Comparison of ENCODE assay signal across 11 cellular contexts in genomic region chr18:55351980-55352714, GRCh38.
DNase-seq lines count a peak whose midpoint lies in the region; ATAC-seq and TF ChIP-seq lines count a peak whose summit lies in the region.
"Had no signal": no experiment of that assay in that cellular context is flagged by ENCODE, and none has a peak within 500 bp of the region (broad histone marks: within the 10 kb centered on the region; RNA-seq: fewer than 3 reads in every experiment).

No MANE protein-coding gene starts in this region.

- no peak overlapping the region for H3K27ac Mint-ChIP-seq in endodermal cell
- H3K27ac Mint-ChIP-seq in stimulated activated effector memory CD8-positive, alpha-beta T cell treated with anti-CD3 and anti-CD28 coated beads, Interleukin-12 subunit alpha, Interleukin-12 subunit beta, amount 100 ng/mL, for 72 hours, result no peak overlapping the region
- no peak overlapping the region for H3K27ac Mint-ChIP-seq in activated CD8-positive, alpha-beta T cell treated with anti-CD3 and anti-CD28 coated beads, Interleukin-2, amount 10 ng/mL, durations not matched to agents 7 days and 5 days

- no peaks in the 10 kb centered on the region for H3K9me3 Mint-ChIP-seq in endodermal cell
- peaks cover 3% of the 10 kb centered on the region for H3K9me3 Mint-ChIP-seq in stimulated activated effector memory CD8-positive, alpha-beta T cell treated with anti-CD3 and anti-CD28 coated beads, Interleukin-12 subunit alpha, Interleukin-12 subunit beta, amount 100 ng/mL, for 72 hours
- H3K9me3 Mint-ChIP-seq in activated CD8-positive, alpha-beta T cell treated with anti-CD3 and anti-CD28 coated beads, Interleukin-2, amount 10 ng/mL, durations not matched to agents 7 days and 5 days (ENCODE audit: insufficient read depth), result no peaks in the 10 kb centered on the region
- H3K9me3 Mint-ChIP-seq: nephron had no signal

- H3K4me2 ChIP-seq in osteoblast (ENCODE audit: insufficient read depth, low read length), result no peak overlapping the region

- H3K4me3 Mint-ChIP-seq in endodermal cell, result no peak overlapping the region
- H3K4me3 Mint-ChIP-seq in stimulated activated effector memory CD8-positive, alpha-beta T cell treated with anti-CD3 and anti-CD28 coated beads, Interleukin-12 subunit alpha, Interleukin-12 subunit beta, amount 100 ng/mL, for 72 hours, result no peak overlapping the region
- H3K4me3 Mint-ChIP-seq in activated CD8-positive, alpha-beta T cell treated with anti-CD3 and anti-CD28 coated beads, Interleukin-2, amount 10 ng/mL, durations not matched to agents 7 days and 5 days, result no peak overlapping the region
- H3K4me3 Mint-ChIP-seq: nephron had no signal

- H3K4me3 ChIP-seq in endodermal cell (ENCODE audit: low read length) (no peak overlapping the region), osteoblast (ENCODE audit: insufficient read depth, low read length) (no peak overlapping the region)

- H3K36me3 Mint-ChIP-seq in endodermal cell (ENCODE audit: low read depth), result no peaks in the 10 kb centered on the region
- H3K36me3 Mint-ChIP-seq in stimulated activated effector memory CD8-positive, alpha-beta T cell treated with anti-CD3 and anti-CD28 coated beads, Interleukin-12 subunit alpha, Interleukin-12 subunit beta, amount 100 ng/mL, for 72 hours, result no peaks in the 10 kb centered on the region
- no peaks in the 10 kb centered on the region for H3K36me3 Mint-ChIP-seq in activated CD8-positive, alpha-beta T cell treated with anti-CD3 and anti-CD28 coated beads, Interleukin-2, amount 10 ng/mL, durations not matched to agents 7 days and 5 days (ENCODE audit: low read depth)

- H3K36me3 ChIP-seq in endodermal cell (ENCODE audit: control insufficient read depth, insufficient read depth, low read length), result no peaks in the 10 kb centered on the region
- H3K36me3 ChIP-seq in osteoblast (ENCODE audit: insufficient read depth, low read length), result no peaks in the 10 kb centered on the region

- ATAC-seq in GM19395 (IDR thresholded peaks at IDR 0.05; ENCODE audit: unreplicated experiment), result peak; percentile 63
- peak; percentile 59 for ATAC-seq in HG03442 (IDR thresholded peaks at IDR 0.05; ENCODE audit: unreplicated experiment)
- ATAC-seq in stimulated activated effector memory CD8-positive, alpha-beta T cell treated with anti-CD3 and anti-CD28 coated beads, Interleukin-12 subunit alpha, Interleukin-12 subunit beta, amount 100 ng/mL, for 72 hours, result peak; percentile 32
- no peak for ATAC-seq in activated CD8-positive, alpha-beta T cell treated with anti-CD3 and anti-CD28 coated beads, Interleukin-2, amount 10 ng/mL, durations not matched to agents 7 days and 5 days
- ATAC-seq in activated CD4-positive, CD25-positive, alpha-beta regulatory T cell treated with anti-CD3 and anti-CD28 coated beads, Interleukin-2, amount 50 U/mL, for 24 hours, result no peak

- no peaks in the 10 kb centered on the region for H3K27me3 ChIP-seq in endodermal cell (ENCODE audit: control insufficient read depth, insufficient read depth, low read length, poor library complexity, severe bottlenecking)
- no peaks in the 10 kb centered on the region for H3K27me3 ChIP-seq in osteoblast (ENCODE audit: insufficient read depth, low read length)

- CTCF ChIA-PET in activated CD8-positive, alpha-beta T cell treated with anti-CD3 and anti-CD28 coated beads, Interleukin-2, amount 10 ng/mL, durations not matched to agents 7 days and 5 days (lab: Charles Lee), result no interaction called here

- POLR2A ChIA-PET in activated CD8-positive, alpha-beta T cell treated with anti-CD3 and anti-CD28 coated beads, Interleukin-2, amount 10 ng/mL, durations not matched to agents 7 days and 5 days (lab: Charles Lee), result no interaction called here

- no peaks in the 10 kb centered on the region for H4K20me1 ChIP-seq in osteoblast (ENCODE audit: insufficient read depth, low read length)

- H2AFZ ChIP-seq in osteoblast (ENCODE audit: low read length), result no peak overlapping the region

- no peaks in the 10 kb centered on the region for H3K9me3 ChIP-seq in endodermal cell (ENCODE audit: control insufficient read depth, low read length)
- H3K9me3 ChIP-seq in osteoblast (ENCODE audit: low read depth, low read length), result no peaks in the 10 kb centered on the region

- TF ChIP-seq CTCF in endodermal cell (conservative IDR thresholded peaks at IDR 0.05), result no peak
- TF ChIP-seq CTCF in osteoblast (IDR thresholded peaks at IDR 0.05; ENCODE audit: extremely low read depth, low read depth, low read length), result no peak

- DNase-seq in endodermal cell (no peak), osteoblast (ENCODE audit: insufficient read length, low spot score, missing footprints) (no peak), NCI-H748 (lab: John Stamatoyannopoulos, UW; ENCODE audit: unreplicated experiment) (no peak)
- no peak for DNase-seq in stimulated activated effector memory CD8-positive, alpha-beta T cell treated with anti-CD3 and anti-CD28 coated beads, Interleukin-12 subunit alpha, Interleukin-12 subunit beta, amount 100 ng/mL, for 72 hours (ENCODE audit: low spot score in 2 of 2)
- no peak for DNase-seq in activated CD8-positive, alpha-beta T cell treated with anti-CD3 and anti-CD28 coated beads, Interleukin-2, amount 10 ng/mL, durations not matched to agents 7 days and 5 days
- DNase-seq: stimulated activated CD4-positive, alpha-beta T cell treated with anti-CD3 and anti-CD28 coated beads, Interleukin-15, amount 100 ng/mL, for 24 hours had no signal

- no peak overlapping the region for H3K9ac ChIP-seq in endodermal cell (ENCODE audit: extremely low read depth, low read length, poor library complexity, severe bottlenecking)

- H3K4me1 Mint-ChIP-seq in endodermal cell, result peaks cover 52% of the 10 kb centered on the region
- no peaks in the 10 kb centered on the region for H3K4me1 Mint-ChIP-seq in stimulated activated effector memory CD8-positive, alpha-beta T cell treated with anti-CD3 and anti-CD28 coated beads, Interleukin-12 subunit alpha, Interleukin-12 subunit beta, amount 100 ng/mL, for 72 hours
- H3K4me1 Mint-ChIP-seq in activated CD8-positive, alpha-beta T cell treated with anti-CD3 and anti-CD28 coated beads, Interleukin-2, amount 10 ng/mL, durations not matched to agents 7 days and 5 days (ENCODE audit: low read depth), result no peaks in the 10 kb centered on the region

- peaks cover 17% of the 10 kb centered on the region for H3K4me1 ChIP-seq in endodermal cell (ENCODE audit: control insufficient read depth, insufficient read depth, low read length)
- peaks cover 13% of the 10 kb centered on the region for H3K4me1 ChIP-seq in osteoblast (ENCODE audit: insufficient read depth, low read length)

- 47% methylated on average over 2 of the region's 3 CpGs; no CpG with 5 or more reads in 1 of the 2 experiments for WGBS in endodermal cell (ENCODE audit: insufficient coverage in 1 of 2, insufficient read length in 1 of 2), 2 experiments

- H3K27ac ChIP-seq in endodermal cell (ENCODE audit: low read depth, low read length) (peak overlapping the region; percentile 54), osteoblast (ENCODE audit: low read depth, low read length) (no peak overlapping the region)
- H3K27ac ChIP-seq: VCaP had no signal

- no peaks in the 10 kb centered on the region for H3K79me2 ChIP-seq in osteoblast (ENCODE audit: insufficient read depth, low read length)

- no peaks in the 10 kb centered on the region for H3K27me3 Mint-ChIP-seq in endodermal cell (ENCODE audit: insufficient read depth)
- peaks cover 8% of the 10 kb centered on the region for H3K27me3 Mint-ChIP-seq in activated CD8-positive, alpha-beta T cell treated with anti-CD3 and anti-CD28 coated beads, Interleukin-2, amount 10 ng/mL, durations not matched to agents 7 days and 5 days (ENCODE audit: low read depth)

Comparison
In these comparisons a context has a peak if more than half of its experiments do, and no peak if none do; other contexts are left out.
1. ATAC-seq: peak in GM19395 (single experiment), HG03442 (single experiment) and stimulated activated effector memory CD8-positive, alpha-beta T cell treated with anti-CD3 and anti-CD28 coated beads, Interleukin-12 subunit alpha, Interleukin-12 subunit beta, amount 100 ng/mL, for 72 hours (single experiment); none in activated CD8-positive, alpha-beta T cell treated with anti-CD3 and anti-CD28 coated beads, Interleukin-2, amount 10 ng/mL, durations not matched to agents 7 days and 5 days (single experiment) and activated CD4-positive, CD25-positive, alpha-beta regulatory T cell treated with anti-CD3 and anti-CD28 coated beads, Interleukin-2, amount 50 U/mL, for 24 hours (0 of 2).